Comparison of ENCODE assay signal across 9 cellular contexts in genomic region chr4:105624530-105624929, GRCh38.
A peak's percentile ranks its signal among the peaks of the same experiment; 100 is the strongest.
DNase-seq lines count a peak whose midpoint lies in the region; ATAC-seq and TF ChIP-seq lines count a peak whose summit lies in the region.
"Had no signal": no experiment of that assay in that cellular context is flagged by ENCODE, and none has a peak within 500 bp of the region (broad histone marks: within the 10 kb centered on the region; RNA-seq: fewer than 3 reads in every experiment).

No MANE protein-coding gene starts in this region.

- peaks cover 0 to 22% (median 11%) of the 10 kb centered on the region in 12 donors for H3K4me1 ChIP-seq in heart left ventricle

- ATAC-seq in heart left ventricle (peak in 2 of 4 donors; percentile 22 to 37), Right ventricle myocardium inferior (no peak), HG03460 (IDR thresholded peaks at IDR 0.05; ENCODE audit: unreplicated experiment) (peak; percentile 76)

- no peak overlapping the region for H3K4me3 ChIP-seq in heart left ventricle
- H3K4me3 ChIP-seq in coronary artery = peak overlapping the region; percentile 18
- no peak overlapping the region for H3K4me3 ChIP-seq in lower leg skin (ENCODE audit: low read depth, poor library complexity, severe bottlenecking)
- H3K4me3 ChIP-seq: spleen had no signal

- peak in 4 of 5 donors; percentile 16 to 55 (median 32) for DNase-seq in heart left ventricle
- no peak for DNase-seq in Right ventricle myocardium inferior (ENCODE audit: missing footprints)
- DNase-seq in coronary artery (ENCODE audit: low spot score) = no peak
- DNase-seq in effector CD8-positive, alpha-beta T cell (lab: John Stamatoyannopoulos, UW) = no peak
- no peak for DNase-seq in NCI-H1092 (lab: John Stamatoyannopoulos, UW)
- DNase-seq in lower leg skin (ENCODE audit: low spot score in 2 of 2) = no peak
- no peak for DNase-seq in iPS-NIHi11 (ENCODE audit: low spot score)
- DNase-seq: spleen had no signal

- H3K36me3 ChIP-seq in heart left ventricle = no peaks in the 10 kb centered on the region
- H3K36me3 ChIP-seq: spleen had no signal

- WGBS in heart left ventricle, 4 donors = 37 to 51% (median 42%) methylated on average over 4 of the region's 4 CpGs
- 39 to 50% methylated on average over 4 of the region's 4 CpGs for WGBS in lower leg skin, 2 donors

- TF ChIP-seq CTCF in heart left ventricle (IDR thresholded peaks at IDR 0.05) = no peak
- no peak for TF ChIP-seq CTCF in coronary artery (IDR thresholded peaks at IDR 0.05)
- TF ChIP-seq CTCF in lower leg skin (IDR thresholded peaks at IDR 0.05) = no peak

- no peaks in the 10 kb centered on the region for H3K27me3 ChIP-seq in heart left ventricle
- H3K27me3 ChIP-seq: spleen had no signal

- no peak for TF ChIP-seq POLR2A in heart left ventricle (IDR thresholded peaks at IDR 0.05)
- no peak for TF ChIP-seq POLR2A in lower leg skin (IDR thresholded peaks at IDR 0.05)

- intact Hi-C loops in heart left ventricle (cut with DNase I) (no loop called here), Right ventricle myocardium inferior (cut with DNase I) (no loop called here), lower leg skin (cut with DNase I; ENCODE audit: low total_unique reads) (no loop called here)

- H3K27ac ChIP-seq in heart left ventricle (peak overlapping the region in 8 of 12 donors; percentile 22 to 67 (median 58)), coronary artery (peak overlapping the region in 1 of 2 donors; percentile 42)
- H3K27ac ChIP-seq: spleen had no signal

- H3K9me3 ChIP-seq in heart left ventricle = no peaks in the 10 kb centered on the region
- H3K9me3 ChIP-seq: spleen had no signal

Comparison
In these comparisons a context has a peak if more than half of its experiments do, and no peak if none do; other contexts are left out.
1. DNase-seq: peak in heart left ventricle (4 of 5); none in Right ventricle myocardium inferior (single experiment), coronary artery (single experiment), effector CD8-positive, alpha-beta T cell (single experiment), NCI-H1092 (single experiment), lower leg skin (0 of 2) and iPS-NIHi11 (single experiment).